In genomic region chr1:197902131-197902453, GRCh38 we compare ENCODE assay signal across 8 cellular contexts. TPM values are rescaled to one million over a fixed set of nuclear protein-coding genes. Genes with fewer than 3 reads are reported as not detected.
DNase-seq lines count a peak whose midpoint lies in the region; ATAC-seq and TF ChIP-seq lines count a peak whose summit lies in the region.
"Had no signal": no experiment of that assay in that cellular context is flagged by ENCODE, and none has a peak within 500 bp of the region (broad histone marks: within the 10 kb centered on the region; RNA-seq: fewer than 3 reads in every experiment).

No MANE protein-coding gene starts in this region.

- CTCF ChIA-PET in HCT116 (lab: Charles Lee) = interaction anchor here (1.1 to 3.3 kb wide), 2 partner anchors 12 to 22 kb away, joined by 3 to 19 read pairs; no protein-coding TSS in a partner anchor

- peak overlapping the region; percentile 36 for H2AFZ ChIP-seq in HCT116 (ENCODE audit: low read depth, low read length, poor library complexity, severe bottlenecking)

- no peak for TF ChIP-seq RAD21 in HCT116 (IDR thresholded peaks at IDR 0.05; ENCODE audit: low read depth)

- H3K79me2 ChIP-seq in HCT116 (ENCODE audit: insufficient read depth, low read length) = no peaks in the 10 kb centered on the region

- H3K36me3 ChIP-seq in HCT116 (ENCODE audit: control insufficient read depth in 1 of 2, insufficient read depth in 2 of 2, low read length in 2 of 2) = no peaks in the 10 kb centered on the region
- H3K36me3 ChIP-seq in SJCRH30 = no peaks in the 10 kb centered on the region
- H3K36me3 ChIP-seq in skeletal muscle satellite cell (ENCODE audit: insufficient read depth, low read length) = no peaks in the 10 kb centered on the region

- ATAC-seq in HCT116 (peak; percentile 7), HG03520 (IDR thresholded peaks at IDR 0.05; ENCODE audit: unreplicated experiment) (no peak)

- H3K4me2 ChIP-seq in HCT116 (ENCODE audit: low read length) = peak overlapping the region; percentile 90
- H3K4me2 ChIP-seq in skeletal muscle satellite cell (ENCODE audit: low read length) = peak overlapping the region; percentile 78

- POLR2A ChIA-PET in HCT116 (lab: Charles Lee) = interaction anchor here (0.9 to 1.3 kb wide), 2 partner anchors 13 to 125 kb away, joined by 3 read pairs; no protein-coding TSS in a partner anchor

- H4K20me1 ChIP-seq in HCT116 (ENCODE audit: insufficient read depth) = no peaks in the 10 kb centered on the region

- H3K27me3 ChIP-seq in HCT116 (ENCODE audit: insufficient read depth, low read length) (no peaks in the 10 kb centered on the region), SJCRH30 (no peaks in the 10 kb centered on the region), skeletal muscle satellite cell (ENCODE audit: control insufficient read depth, insufficient read depth, low read length) (peaks cover 7% of the 10 kb centered on the region)

- TF ChIP-seq POLR2A in HCT116 (IDR thresholded peaks at IDR 0.05; ENCODE audit: borderline replicate concordance, extremely low read depth, insufficient read depth, insufficient read length) = no peak

- BruUV-seq in HCT116 (replicated peaks; lab: Mats Ljungman, UMichigan) = TSS peak; percentile 88

- intact Hi-C loops in HCT116 (cut with micrococcal nuclease) = no loop called here

- H3K9ac ChIP-seq in HCT116 (ENCODE audit: low read length) = peak overlapping the region; percentile 81
- H3K9ac ChIP-seq in skeletal muscle satellite cell (ENCODE audit: low read depth, low read length) = peak overlapping the region; percentile 97

- no peaks in the 10 kb centered on the region for H3K9me3 ChIP-seq in HCT116 (ENCODE audit: control insufficient read depth in 1 of 2, insufficient read depth in 1 of 2, low read depth in 1 of 2, low read length in 2 of 2)
- no peaks in the 10 kb centered on the region for H3K9me3 ChIP-seq in SJCRH30 (replicated peaks)
- H3K9me3 ChIP-seq in skeletal muscle satellite cell (replicated peaks; ENCODE audit: low read length) = no peaks in the 10 kb centered on the region

- DNase-seq in HCT116 (ENCODE audit: low read depth, low spot score) (no peak), SJCRH30 (no peak), fibroblast of villous mesenchyme (ENCODE audit: low read depth) (no peak), NCI-H446 (lab: John Stamatoyannopoulos, UW) (no peak), SKM-1 (lab: John Stamatoyannopoulos, UW; ENCODE audit: unreplicated experiment) (no peak)

- H3K4me3 ChIP-seq in HCT116 (replicated peaks in 1 of 2; ENCODE audit: low read depth in 1 of 2, low read length in 2 of 2) (peak overlapping the region; percentile 58 to 76), SJCRH30 (peak overlapping the region; percentile 96), fibroblast of villous mesenchyme (ENCODE audit: low read depth, low read length) (peak overlapping the region; percentile 80), skeletal muscle satellite cell (ENCODE audit: low read length) (peak overlapping the region; percentile 80)

- RAD21 ChIA-PET in HCT116 (lab: Charles Lee; ENCODE audit: low non-redundant PET in 1 of 2, low total read pairs in 2 of 2, uncharacterized antibody in 2 of 2, unreplicated experiment in 2 of 2) = no interaction called here

- H3K9me2 ChIP-seq in HCT116 (ENCODE audit: insufficient read depth) = no peaks in the 10 kb centered on the region

- H3K27ac ChIP-seq in HCT116 (ENCODE audit: low read depth, low read length) = peak overlapping the region; percentile 84
- H3K27ac ChIP-seq in SJCRH30 = peak overlapping the region; percentile 86

- TF ChIP-seq CTCF in HCT116 (IDR thresholded peaks at IDR 0.05 in 2 of 3, conservative IDR thresholded peaks at IDR 0.05 in 1 of 3; ENCODE audit: borderline replicate concordance in 1 of 3, insufficient read depth in 1 of 3, low read depth in 2 of 3, low read length in 2 of 3) = no peak
- TF ChIP-seq CTCF in fibroblast of villous mesenchyme (IDR thresholded peaks at IDR 0.05; ENCODE audit: insufficient read depth, low read depth, low read length) = no peak

- H3K4me1 ChIP-seq in HCT116 (ENCODE audit: control insufficient read depth in 1 of 2, insufficient read depth in 2 of 2, low read length in 2 of 2) = peaks cover 3 to 16% of the 10 kb centered on the region in 2 experiments; a peak in 2 of 4 replicates
- no peaks in the 10 kb centered on the region for H3K4me1 ChIP-seq in SJCRH30
- peaks cover 12% of the 10 kb centered on the region for H3K4me1 ChIP-seq in skeletal muscle satellite cell (ENCODE audit: control insufficient read depth, insufficient read depth, low read length)

TF ChIP-seq in HCT116, 20 proteins besides CTCF, POLR2A, EP300 and RAD21:
- TF ChIP-seq ELF1 (IDR thresholded peaks at IDR 0.05; ENCODE audit: borderline replicate concordance, low read depth) = no peak
- TF ChIP-seq JUND (IDR thresholded peaks at IDR 0.05) = no peak
- TF ChIP-seq ZFX (IDR thresholded peaks at IDR 0.05) = no peak
- TF ChIP-seq REST (IDR thresholded peaks at IDR 0.05; ENCODE audit: low read depth) = no peak
- TF ChIP-seq FOSL1 (IDR thresholded peaks at IDR 0.05; ENCODE audit: low read depth) = no peak

RNA-seq across cellular contexts. Expression of gene C1orf53, which starts 0.3 kb away (rescaled TPM):
- 4.2 TPM for total RNA-seq in HCT116 (2021; ENCODE audit: unreplicated experiment)
- polyA plus RNA-seq in HCT116 (2012) = 2.4 and 3.1 TPM in 2 replicates
- 2.5 and 2.6 TPM in 2 replicates for total RNA-seq in SJCRH30 (2014; rRNA removed; shearing (Covaris generic))
- total RNA-seq in fibroblast of villous mesenchyme = 5.6 and 8.1 TPM in 2 replicates
- 4.8 and 10.6 TPM in 2 replicates for total RNA-seq in skeletal muscle satellite cell (2012; rRNA removed)

RNA-seq across cellular contexts. Expression of gene LHX9, which starts 15.1 kb away (rescaled TPM):
- total RNA-seq in HCT116 (2021; ENCODE audit: unreplicated experiment) = 0.22 TPM
- 0.09 and 0.13 TPM in 2 replicates for polyA plus RNA-seq in HCT116 (2012)
- total RNA-seq in SJCRH30 (2014; rRNA removed; shearing (Covaris generic)) = 0.33 and 0.93 TPM in 2 replicates
- under 0.01 TPM in 1 of 2 replicates, not detected in the other for total RNA-seq in fibroblast of villous mesenchyme
- not detected in 2 replicates for total RNA-seq in skeletal muscle satellite cell (2012; rRNA removed)
- total RNA-seq: activated CD8-positive, alpha-beta memory T cell treated with anti-CD3 and anti-CD28 coated beads for 36 hours had no signal
